Comparison of ENCODE assay signal across 21 cellular contexts in the genomic region with DNA sequence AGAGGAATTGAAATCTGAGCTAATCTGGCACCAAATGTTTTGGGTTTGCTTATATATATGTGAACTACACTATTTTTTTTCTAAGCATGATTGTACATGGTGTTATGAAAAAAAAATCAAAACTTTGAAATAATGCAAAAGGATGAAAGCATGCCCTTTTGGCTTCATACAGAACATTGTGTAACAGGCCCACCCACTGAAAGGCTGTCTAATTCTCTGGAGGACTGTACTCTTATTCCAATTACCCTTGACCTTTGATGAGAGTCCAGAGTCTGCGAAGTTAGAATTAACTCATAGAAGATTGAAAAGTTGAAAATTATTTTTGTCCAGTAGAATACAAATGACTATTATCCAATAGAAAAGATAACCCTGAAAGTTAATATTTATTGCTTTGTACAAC.
DNase-seq lines count a peak whose midpoint lies in the region; ATAC-seq and TF ChIP-seq lines count a peak whose summit lies in the region.
"Had no signal": no experiment of that assay in that cellular context is flagged by ENCODE, and none has a peak within 500 bp of the region (broad histone marks: within the 10 kb centered on the region; RNA-seq: fewer than 3 reads in every experiment).

No MANE protein-coding gene starts in this region.

- H3K9ac ChIP-seq in GM23248, result no peak overlapping the region
- no peak overlapping the region for H3K9ac ChIP-seq in endodermal cell (ENCODE audit: extremely low read depth, low read length, poor library complexity, severe bottlenecking)

- peak; percentile 17 for DNase-seq in GM23248
- DNase-seq in cardiac fibroblast (ENCODE audit: low read depth in 2 of 2), result peak; percentile 44 to 64
- peak; percentile 44 for DNase-seq in fibroblast of the conjunctiva (ENCODE audit: low read depth)
- no peak for DNase-seq in omental fat pad (ENCODE audit: low spot score)
- no peak for DNase-seq in activated T-cell treated with anti-CD3 and anti-CD28 coated beads, Interleukin-2, amount 50 U/mL, for 72 hours
- no peak for DNase-seq in endodermal cell
- DNase-seq: C1 segment of cervical spinal cord; CD8-positive, alpha-beta memory T cell; DMS53; EL; GOT3; Kasumi-1; MG63; NCI-H1048; NCI-H1436; NCI-H2029; NCI-H2171; NCI-H446; SHP77 had no signal

- no peaks in the 10 kb centered on the region for H3K9me2 ChIP-seq in GM23248 (ENCODE audit: insufficient read depth)

- H3K4me3 ChIP-seq in GM23248, result no peak overlapping the region
- no peak overlapping the region for H3K4me3 ChIP-seq in cardiac fibroblast (replicated peaks in 1 of 2; ENCODE audit: low read depth in 2 of 2, low read length in 2 of 2)
- no peak overlapping the region for H3K4me3 ChIP-seq in endodermal cell (ENCODE audit: low read length)
- H3K4me3 ChIP-seq: GM12878, MG63 had no signal

- H3K9me3 ChIP-seq in GM23248 (ENCODE audit: low read depth) (no peaks in the 10 kb centered on the region), endodermal cell (ENCODE audit: control insufficient read depth, low read length) (peaks cover 7% of the 10 kb centered on the region)
- H3K9me3 ChIP-seq: MG63 had no signal

- no peaks in the 10 kb centered on the region for H3K27me3 Mint-ChIP-seq in activated T-cell treated with anti-CD3 and anti-CD28 coated beads, Interleukin-2, amount 50 U/mL, for 72 hours (ENCODE audit: low read depth)
- peaks cover 32% of the 10 kb centered on the region for H3K27me3 Mint-ChIP-seq in endodermal cell (ENCODE audit: insufficient read depth)

- no peak overlapping the region for H2AFZ ChIP-seq in GM23248

- 14 to 17% methylated on average over 1 of the region's 1 CpG for WGBS in GM23248 (ENCODE audit: low coverage in 1 of 2, low lambda C conversion rate in 2 of 2, missing lambda C conversion rate in 2 of 2), 2 experiments
- no CpG with 5 or more reads among the region's 1 CpG for whole genome bisulfite sequencing in endodermal cell (ENCODE audit: insufficient coverage in 1 of 2, insufficient read length in 1 of 2), 2 experiments

- no peaks in the 10 kb centered on the region for H3K4me1 Mint-ChIP-seq in activated T-cell treated with anti-CD3 and anti-CD28 coated beads, Interleukin-2, amount 50 U/mL, for 72 hours (ENCODE audit: low read depth)
- H3K4me1 Mint-ChIP-seq in endodermal cell, result peaks cover 18% of the 10 kb centered on the region
- H3K4me1 Mint-ChIP-seq: CD8-positive, alpha-beta memory T cell had no signal

- H3K9me3 Mint-ChIP-seq in activated T-cell treated with anti-CD3 and anti-CD28 coated beads, Interleukin-2, amount 50 U/mL, for 72 hours, result peaks cover 0 to 3% of the 10 kb centered on the region in 2 donors
- peaks cover 13% of the 10 kb centered on the region for H3K9me3 Mint-ChIP-seq in endodermal cell

- no peak overlapping the region for H3K4me3 Mint-ChIP-seq in activated T-cell treated with anti-CD3 and anti-CD28 coated beads, Interleukin-2, amount 50 U/mL, for 72 hours
- no peak overlapping the region for H3K4me3 Mint-ChIP-seq in endodermal cell
- H3K4me3 Mint-ChIP-seq: CD8-positive, alpha-beta memory T cell had no signal

- H3K27ac ChIP-seq in GM23248 (no peak overlapping the region), endodermal cell (ENCODE audit: low read depth, low read length) (no peak overlapping the region)

- H4K20me1 ChIP-seq in GM23248 (ENCODE audit: insufficient read depth), result no peaks in the 10 kb centered on the region

- peaks cover 37% of the 10 kb centered on the region for H3K79me2 ChIP-seq in GM23248 (ENCODE audit: insufficient read depth)

- H3K4me2 ChIP-seq in GM23248 (ENCODE audit: unreplicated experiment), result no peak overlapping the region

- peaks cover 0 to 3% of the 10 kb centered on the region in 2 donors for H3K36me3 Mint-ChIP-seq in activated T-cell treated with anti-CD3 and anti-CD28 coated beads, Interleukin-2, amount 50 U/mL, for 72 hours (ENCODE audit: insufficient read depth in 2 of 2)
- peaks cover 3% of the 10 kb centered on the region for H3K36me3 Mint-ChIP-seq in endodermal cell (ENCODE audit: low read depth)
- H3K36me3 Mint-ChIP-seq: CD8-positive, alpha-beta memory T cell had no signal

- ATAC-seq in omental fat pad (ENCODE audit: low FRiP score) (peak; percentile 70), HG02981 (IDR thresholded peaks at IDR 0.05; ENCODE audit: unreplicated experiment) (no peak)
- no peak for ATAC-seq in activated T-cell treated with anti-CD3 and anti-CD28 coated beads, Interleukin-2, amount 50 U/mL, for 72 hours (replicated peaks in 1 of 2)
- ATAC-seq: GM12878 had no signal

- H3K36me3 ChIP-seq in GM23248 (ENCODE audit: low read depth), result no peaks in the 10 kb centered on the region
- H3K36me3 ChIP-seq in endodermal cell (ENCODE audit: control insufficient read depth, insufficient read depth, low read length), result no peaks in the 10 kb centered on the region
- H3K36me3 ChIP-seq: MG63 had no signal

- in situ Hi-C loops in GM23248 (cut with MboI), result no loop called here

- TF ChIP-seq CTCF in cardiac fibroblast (IDR thresholded peaks at IDR 0.05; ENCODE audit: low read depth, low read length) (no peak), omental fat pad (IDR thresholded peaks at IDR 0.05) (no peak), endodermal cell (conservative IDR thresholded peaks at IDR 0.05) (no peak)

- peaks cover 24% of the 10 kb centered on the region for H3K4me1 ChIP-seq in GM23248 (ENCODE audit: insufficient read depth)
- no peaks in the 10 kb centered on the region for H3K4me1 ChIP-seq in endodermal cell (ENCODE audit: control insufficient read depth, insufficient read depth, low read length)

- peaks cover 16% of the 10 kb centered on the region; the same call in 1 of the 2 replicates for H3F3A ChIP-seq in GM23248 (ENCODE audit: insufficient read depth)

- no peak overlapping the region for H3K27ac Mint-ChIP-seq in activated T-cell treated with anti-CD3 and anti-CD28 coated beads, Interleukin-2, amount 50 U/mL, for 72 hours
- no peak overlapping the region for H3K27ac Mint-ChIP-seq in endodermal cell
- H3K27ac Mint-ChIP-seq: CD8-positive, alpha-beta memory T cell had no signal

- H3K27me3 ChIP-seq in GM23248 (replicated peaks; ENCODE audit: insufficient read depth), result no peaks in the 10 kb centered on the region
- H3K27me3 ChIP-seq in endodermal cell (ENCODE audit: control insufficient read depth, insufficient read depth, low read length, poor library complexity, severe bottlenecking), result peaks cover 36% of the 10 kb centered on the region
- H3K27me3 ChIP-seq: MG63 had no signal

Comparison
In these comparisons a context has a peak if more than half of its experiments do, and no peak if none do; other contexts are left out.
1. DNase-seq: peak in GM23248 (single experiment), cardiac fibroblast (2 of 2) and fibroblast of the conjunctiva (single experiment); none in omental fat pad (single experiment), activated T-cell treated with anti-CD3 and anti-CD28 coated beads, Interleukin-2, amount 50 U/mL, for 72 hours (0 of 2) and endodermal cell (single experiment).